ENCODE assay signal across 8 cellular contexts in genomic region chr17:9389116-9389515, GRCh38.
A peak's percentile ranks its signal among the peaks of the same experiment; 100 is the strongest.
DNase-seq lines count a peak whose midpoint lies in the region; ATAC-seq and TF ChIP-seq lines count a peak whose summit lies in the region.

No MANE protein-coding gene starts in this region.

- H3K4me1 Mint-ChIP-seq in activated CD8-positive, alpha-beta T cell treated with anti-CD3 and anti-CD28 coated beads for 36 hours (ENCODE audit: low read depth) = peaks cover 8% of the 10 kb centered on the region
- H3K4me1 Mint-ChIP-seq in activated CD8-positive, alpha-beta T cell treated with anti-CD3 and anti-CD28 coated beads, Interleukin-2, amount 10 ng/mL, durations not matched to agents 7 days and 5 days (ENCODE audit: low read depth) = peaks cover 6% of the 10 kb centered on the region
- H3K4me1 Mint-ChIP-seq in osteocyte (ENCODE audit: unreplicated experiment) = peaks cover 39% of the 10 kb centered on the region

- H3K4me3 Mint-ChIP-seq in activated CD8-positive, alpha-beta T cell treated with anti-CD3 and anti-CD28 coated beads for 36 hours = no peak overlapping the region
- no peak overlapping the region for H3K4me3 Mint-ChIP-seq in activated CD8-positive, alpha-beta T cell treated with anti-CD3 and anti-CD28 coated beads, Interleukin-2, amount 10 ng/mL, durations not matched to agents 7 days and 5 days
- peak overlapping the region; percentile 7 for H3K4me3 Mint-ChIP-seq in osteocyte (ENCODE audit: unreplicated experiment)

- no peak overlapping the region for H3K27ac Mint-ChIP-seq in activated CD8-positive, alpha-beta T cell treated with anti-CD3 and anti-CD28 coated beads for 36 hours
- H3K27ac Mint-ChIP-seq in activated CD8-positive, alpha-beta T cell treated with anti-CD3 and anti-CD28 coated beads, Interleukin-2, amount 10 ng/mL, durations not matched to agents 7 days and 5 days = no peak overlapping the region
- H3K27ac Mint-ChIP-seq in osteocyte (ENCODE audit: unreplicated experiment) = peak overlapping the region; percentile 82

- H3K4me1 ChIP-seq in adipocyte (ENCODE audit: control insufficient read depth, insufficient read depth, low read length) = peaks cover 5% of the 10 kb centered on the region

- peaks cover 27% of the 10 kb centered on the region for H3K36me3 Mint-ChIP-seq in activated CD8-positive, alpha-beta T cell treated with anti-CD3 and anti-CD28 coated beads for 36 hours (ENCODE audit: low read depth)
- peaks cover 14% of the 10 kb centered on the region for H3K36me3 Mint-ChIP-seq in activated CD8-positive, alpha-beta T cell treated with anti-CD3 and anti-CD28 coated beads, Interleukin-2, amount 10 ng/mL, durations not matched to agents 7 days and 5 days (ENCODE audit: low read depth)
- peaks cover 17% of the 10 kb centered on the region for H3K36me3 Mint-ChIP-seq in osteocyte (ENCODE audit: unreplicated experiment)

- intact Hi-C loops in activated CD8-positive, alpha-beta T cell treated with anti-CD3 and anti-CD28 coated beads for 36 hours (cut with micrococcal nuclease) = no loop called here

- POLR2A ChIA-PET in activated CD8-positive, alpha-beta T cell treated with anti-CD3 and anti-CD28 coated beads for 36 hours (lab: Charles Lee) = no interaction called here
- POLR2A ChIA-PET in activated CD8-positive, alpha-beta T cell treated with anti-CD3 and anti-CD28 coated beads, Interleukin-2, amount 10 ng/mL, durations not matched to agents 7 days and 5 days (lab: Charles Lee) = no interaction called here

- no peak for TF ChIP-seq CTCF in activated CD8-positive, alpha-beta T cell treated with anti-CD3 and anti-CD28 coated beads for 36 hours (IDR thresholded peaks at IDR 0.05)
- TF ChIP-seq CTCF in osteocyte (IDR thresholded peaks at IDR 0.05) = no peak

- peak; percentile 5 for DNase-seq in activated CD8-positive, alpha-beta T cell treated with anti-CD3 and anti-CD28 coated beads for 36 hours
- no peak for DNase-seq in activated CD8-positive, alpha-beta T cell treated with anti-CD3 and anti-CD28 coated beads, Interleukin-2, amount 10 ng/mL, durations not matched to agents 7 days and 5 days
- peak; percentile 96 for DNase-seq in adipocyte (ENCODE audit: low read depth)
- DNase-seq in osteocyte (ENCODE audit: extremely low spot score, unreplicated experiment) = no peak
- DNase-seq in NCI-H526 (lab: John Stamatoyannopoulos, UW) = no peak
- DNase-seq in middle frontal gyrus (ENCODE audit: extremely low spot score, low spot score) = no peak

- peaks cover 12% of the 10 kb centered on the region for H3K9me3 Mint-ChIP-seq in activated CD8-positive, alpha-beta T cell treated with anti-CD3 and anti-CD28 coated beads for 36 hours
- H3K9me3 Mint-ChIP-seq in activated CD8-positive, alpha-beta T cell treated with anti-CD3 and anti-CD28 coated beads, Interleukin-2, amount 10 ng/mL, durations not matched to agents 7 days and 5 days (ENCODE audit: insufficient read depth) = peaks cover 13% of the 10 kb centered on the region
- peaks cover 12% of the 10 kb centered on the region for H3K9me3 Mint-ChIP-seq in osteocyte (ENCODE audit: unreplicated experiment)

- H3K27me3 Mint-ChIP-seq in activated CD8-positive, alpha-beta T cell treated with anti-CD3 and anti-CD28 coated beads for 36 hours = no peaks in the 10 kb centered on the region
- H3K27me3 Mint-ChIP-seq in activated CD8-positive, alpha-beta T cell treated with anti-CD3 and anti-CD28 coated beads, Interleukin-2, amount 10 ng/mL, durations not matched to agents 7 days and 5 days (ENCODE audit: low read depth) = no peaks in the 10 kb centered on the region
- no peaks in the 10 kb centered on the region for H3K27me3 Mint-ChIP-seq in osteocyte (ENCODE audit: unreplicated experiment)

- ATAC-seq in activated CD8-positive, alpha-beta T cell treated with anti-CD3 and anti-CD28 coated beads for 36 hours = peak; percentile 62
- ATAC-seq in activated CD8-positive, alpha-beta T cell treated with anti-CD3 and anti-CD28 coated beads, Interleukin-2, amount 10 ng/mL, durations not matched to agents 7 days and 5 days = no peak
- ATAC-seq in HG02981 (IDR thresholded peaks at IDR 0.05; ENCODE audit: unreplicated experiment) (peak; percentile 80), HG02970 (IDR thresholded peaks at IDR 0.05; ENCODE audit: low FRiP score, unreplicated experiment) (no peak)

- peaks cover 5% of the 10 kb centered on the region for H3K36me3 ChIP-seq in adipocyte (ENCODE audit: control insufficient read depth, insufficient read depth, low read length, severe bottlenecking)

- no peak overlapping the region for H3K4me3 ChIP-seq in adipocyte (ENCODE audit: low read length)

- no peak overlapping the region for H3K9ac ChIP-seq in adipocyte (ENCODE audit: low read length)

- H3K9me3 ChIP-seq in adipocyte (ENCODE audit: control insufficient read depth, low read length) = peaks cover 17% of the 10 kb centered on the region

- H3K27me3 ChIP-seq in adipocyte (replicated peaks; ENCODE audit: control insufficient read depth, insufficient read depth, low read length) = no peaks in the 10 kb centered on the region

- CTCF ChIA-PET in activated CD8-positive, alpha-beta T cell treated with anti-CD3 and anti-CD28 coated beads for 36 hours (lab: Charles Lee) = no interaction called here
- CTCF ChIA-PET in activated CD8-positive, alpha-beta T cell treated with anti-CD3 and anti-CD28 coated beads, Interleukin-2, amount 10 ng/mL, durations not matched to agents 7 days and 5 days (lab: Charles Lee) = no interaction called here

Comparison
In these comparisons a context has a peak if more than half of its experiments do, and no peak if none do; other contexts are left out.
1. ATAC-seq: peak in activated CD8-positive, alpha-beta T cell treated with anti-CD3 and anti-CD28 coated beads for 36 hours (single experiment) and HG02981 (single experiment); none in activated CD8-positive, alpha-beta T cell treated with anti-CD3 and anti-CD28 coated beads, Interleukin-2, amount 10 ng/mL, durations not matched to agents 7 days and 5 days (single experiment) and HG02970 (single experiment).
2. DNase-seq: peak in activated CD8-positive, alpha-beta T cell treated with anti-CD3 and anti-CD28 coated beads for 36 hours (single experiment) and adipocyte (single experiment); none in activated CD8-positive, alpha-beta T cell treated with anti-CD3 and anti-CD28 coated beads, Interleukin-2, amount 10 ng/mL, durations not matched to agents 7 days and 5 days (single experiment), osteocyte (single experiment), NCI-H526 (0 of 2) and middle frontal gyrus (single experiment).